ENCODE assay signal across 33 cellular contexts in the genomic region with DNA sequence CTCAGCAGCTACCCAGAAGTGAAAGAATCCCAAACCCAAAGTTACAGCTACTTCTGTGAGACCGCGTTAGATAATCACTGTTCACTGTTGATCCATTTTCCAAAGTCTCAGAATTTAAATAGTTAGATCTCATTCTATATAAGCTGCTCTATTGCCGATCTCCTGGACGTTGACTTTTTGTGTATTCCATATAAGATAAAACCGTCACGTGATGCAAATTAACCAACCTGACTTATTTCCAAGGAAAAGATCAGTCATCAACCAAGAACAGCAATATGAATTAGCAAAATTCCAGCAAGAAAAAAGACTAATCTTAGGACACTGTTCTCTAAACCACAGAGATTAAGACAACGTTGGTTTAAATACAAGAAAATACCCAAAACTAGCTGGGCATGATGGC. TPM values are rescaled to one million over a fixed set of nuclear protein-coding genes. Genes with fewer than 3 reads are reported as not detected.
DNase-seq lines count a peak whose midpoint lies in the region; ATAC-seq, FAIRE-seq and TF ChIP-seq lines count a peak whose summit lies in the region.
"Had no signal": no experiment of that assay in that cellular context is flagged by ENCODE, and none has a peak within 500 bp of the region (broad histone marks: within the 10 kb centered on the region; RNA-seq: fewer than 3 reads in every experiment).

No MANE protein-coding gene starts in this region.

- dilution Hi-C loops in endothelial cell of umbilical vein (cut with MboI; ENCODE audit: extremely low pct_ligation_motif_present, low sequenced_read_pairs), result no loop called here

- H3K27ac Mint-ChIP-seq in naive thymus-derived CD8-positive, alpha-beta T cell, result no peak overlapping the region
- H3K27ac Mint-ChIP-seq in T-helper 2 cell treated with Interferon-gamma antibody and Interleukin-4, amounts not matched to agents 5 μg/mL and 100 μg/mL, for 36 hours, result no peak overlapping the region
- H3K27ac Mint-ChIP-seq in natural killer cell treated with Interleukin-12 subunit alpha and Interleukin-12 subunit beta and Interleukin-15 and Interleukin-18, amount 100 ng/mL, for 72 hours, result no peak overlapping the region
- H3K27ac Mint-ChIP-seq: activated CD4-positive, alpha-beta memory T cell treated with anti-CD3 and anti-CD28 coated beads, Interleukin-2, amount 10 ng/mL, durations not matched to agents 7 days and 5 days; activated T-helper 1 cell treated with anti-CD3 and anti-CD28 coated beads, Interleukin-12 subunit alpha, Interleukin-12 subunit beta, Interleukin-2, Interleukin-4 antibody, amounts not matched to agents 30 ng/mL and 10 ng/mL and 1 ng/mL, durations not matched to agents 14 hours and 24 hours and 36 hours; nephron progenitor cell had no signal

- H3K27ac ChIP-seq in AG04450 (ENCODE audit: low read depth, low read length) (peak overlapping the region; percentile 21), endothelial cell of umbilical vein (ENCODE audit: insufficient read depth, low read depth, low read length) (peak overlapping the region; percentile 88), skin epidermis (peak overlapping the region in 11 of 21 experiments; percentile 3 to 67 (median 41))
- H3K27ac ChIP-seq: A549, foreskin keratinocyte, ovary had no signal

- ATAC-seq in naive thymus-derived CD8-positive, alpha-beta T cell, result no peak
- ATAC-seq in HG03196 (IDR thresholded peaks at IDR 0.05; ENCODE audit: unreplicated experiment), result no peak
- no peak for ATAC-seq in natural killer cell treated with Interleukin-12 subunit alpha and Interleukin-12 subunit beta and Interleukin-15 and Interleukin-18, amount 100 ng/mL, for 72 hours
- ATAC-seq: A549, foreskin keratinocyte, Panc1 had no signal

- H3K4me1 ChIP-seq in endothelial cell of umbilical vein (ENCODE audit: control insufficient read depth, extremely low read depth, insufficient read depth, low read length), result peaks cover 17% of the 10 kb centered on the region

- H3K36me3 Mint-ChIP-seq in naive thymus-derived CD8-positive, alpha-beta T cell, result peaks cover 0 to 57% (median 6%) of the 10 kb centered on the region in 3 donors
- peaks cover 15% of the 10 kb centered on the region for H3K36me3 Mint-ChIP-seq in T-helper 2 cell treated with Interferon-gamma antibody and Interleukin-4, amounts not matched to agents 5 μg/mL and 100 μg/mL, for 36 hours (ENCODE audit: low read depth)
- peaks cover 6% of the 10 kb centered on the region for H3K36me3 Mint-ChIP-seq in natural killer cell treated with Interleukin-12 subunit alpha and Interleukin-12 subunit beta and Interleukin-15 and Interleukin-18, amount 100 ng/mL, for 72 hours

- CTCF ChIA-PET in AG04450 (lab: Charles Lee) (interaction anchor here (1.1 kb wide), 1 partner anchor 30 kb away, joined by 4 read pairs; the partner anchor contains the start of gene CDK3), endothelial cell of umbilical vein (lab: Charles Lee) (no interaction called here)

- H3K4me2 ChIP-seq in endothelial cell of umbilical vein (ENCODE audit: insufficient read depth, low read length), result peak overlapping the region; percentile 59
- H3K4me2 ChIP-seq: A549 had no signal

- no peak for DNase-seq in AG04450 (ENCODE audit: low read depth, low spot score)
- DNase-seq in OCI-M1 (lab: John Stamatoyannopoulos, UW), result peak; percentile 75
- DNase-seq in endothelial cell of umbilical vein (ENCODE audit: low read depth, low spot score), result no peak
- DNase-seq in naive thymus-derived CD8-positive, alpha-beta T cell, result no peak
- no peak for DNase-seq in T-helper 2 cell treated with Interferon-gamma antibody and Interleukin-4, amounts not matched to agents 5 μg/mL and 100 μg/mL, for 36 hours (ENCODE audit: low spot score)
- DNase-seq in natural killer cell treated with Interleukin-12 subunit alpha and Interleukin-12 subunit beta and Interleukin-15 and Interleukin-18, amount 100 ng/mL, for 72 hours (ENCODE audit: low spot score), result no peak
- DNase-seq: activated CD4-positive, alpha-beta memory T cell treated with anti-CD3 and anti-CD28 coated beads, Interleukin-2, amount 10 ng/mL, durations not matched to agents 7 days and 5 days; activated CD8-positive, alpha-beta memory T cell treated with anti-CD3 and anti-CD28 coated beads, Interleukin-2, amount 50 U/mL, for 4 hours; activated naive CD4-positive, alpha-beta T cell treated with Interleukin-2 at 50 U/mL for 16 hours; central memory CD4-positive, alpha-beta T cell; cortex of kidney; esophagus squamous epithelium; foreskin keratinocyte; kidney glomerular epithelial cell; mammary epithelial cell; NCI-H1417; NCI-H2081; NCI-H526; nephron progenitor cell; NK-92 treated with Interleukin-12 subunit alpha and Interleukin-12 subunit beta, amount 100 ng/mL, for 24 hours; ovary; SHP77; stimulated activated CD4-positive, alpha-beta T cell treated with anti-CD3 and anti-CD28 coated beads, Interleukin-12 subunit alpha, Interleukin-12 subunit beta, amount 100 ng/mL, for 4 hours; stimulated activated CD4-positive, alpha-beta T cell treated with anti-CD3 and anti-CD28 coated beads, Interleukin-2, amount 100 ng/mL, for 48 hours; transverse colon had no signal

- peaks cover 9% of the 10 kb centered on the region for H3K79me2 ChIP-seq in endothelial cell of umbilical vein (ENCODE audit: control insufficient read depth, insufficient read depth, low read length)

- TF ChIP-seq CTCF in AG04450 (IDR thresholded peaks at IDR 0.05; ENCODE audit: low read depth, low read length) (no peak), endothelial cell of umbilical vein (IDR thresholded peaks at IDR 0.05; ENCODE audit: extremely low read depth in 1 of 2, insufficient read depth in 1 of 2, low read depth in 1 of 2, low read length in 2 of 2) (no peak)

- H3K4me3 Mint-ChIP-seq in naive thymus-derived CD8-positive, alpha-beta T cell, result no peak overlapping the region
- no peak overlapping the region for H3K4me3 Mint-ChIP-seq in T-helper 2 cell treated with Interferon-gamma antibody and Interleukin-4, amounts not matched to agents 5 μg/mL and 100 μg/mL, for 36 hours
- H3K4me3 Mint-ChIP-seq in natural killer cell treated with Interleukin-12 subunit alpha and Interleukin-12 subunit beta and Interleukin-15 and Interleukin-18, amount 100 ng/mL, for 72 hours, result no peak overlapping the region
- H3K4me3 Mint-ChIP-seq: activated CD4-positive, alpha-beta memory T cell treated with anti-CD3 and anti-CD28 coated beads, Interleukin-2, amount 10 ng/mL, durations not matched to agents 7 days and 5 days; activated T-helper 1 cell treated with anti-CD3 and anti-CD28 coated beads, Interleukin-12 subunit alpha, Interleukin-12 subunit beta, Interleukin-2, Interleukin-4 antibody, amounts not matched to agents 30 ng/mL and 10 ng/mL and 1 ng/mL, durations not matched to agents 14 hours and 24 hours and 36 hours; nephron progenitor cell had no signal

- intact Hi-C loops in endothelial cell of umbilical vein (cut with micrococcal nuclease), result loop anchor here (1.0 to 2.0 kb wide), 3 partner anchors 9 to 66 kb away; partner anchors contain the start of genes ACOX1, FBF1, MRPL38 and TEN1

- H3K27me3 Mint-ChIP-seq in naive thymus-derived CD8-positive, alpha-beta T cell, result no peaks in the 10 kb centered on the region
- H3K27me3 Mint-ChIP-seq in T-helper 2 cell treated with Interferon-gamma antibody and Interleukin-4, amounts not matched to agents 5 μg/mL and 100 μg/mL, for 36 hours (ENCODE audit: low read depth), result no peaks in the 10 kb centered on the region
- H3K27me3 Mint-ChIP-seq in natural killer cell treated with Interleukin-12 subunit alpha and Interleukin-12 subunit beta and Interleukin-15 and Interleukin-18, amount 100 ng/mL, for 72 hours, result no peaks in the 10 kb centered on the region
- H3K27me3 Mint-ChIP-seq: activated CD4-positive, alpha-beta memory T cell treated with anti-CD3 and anti-CD28 coated beads, Interleukin-2, amount 10 ng/mL, durations not matched to agents 7 days and 5 days had no signal

- H2AFZ ChIP-seq in endothelial cell of umbilical vein (ENCODE audit: low read depth, low read length), result no peak overlapping the region

- no peak overlapping the region for H3K4me3 ChIP-seq in AG04450 (ENCODE audit: low read depth, low read length)
- no peak overlapping the region for H3K4me3 ChIP-seq in endothelial cell of umbilical vein (replicated peaks in 1 of 3; ENCODE audit: insufficient read depth in 1 of 3, low read depth in 1 of 3, low read length in 3 of 3)
- no peak overlapping the region for H3K4me3 ChIP-seq in skin epidermis
- H3K4me3 ChIP-seq: A549, esophagus squamous epithelium, ovary, right atrium auricular region, transverse colon had no signal

- no peaks in the 10 kb centered on the region for H3K9me3 Mint-ChIP-seq in naive thymus-derived CD8-positive, alpha-beta T cell
- no peaks in the 10 kb centered on the region for H3K9me3 Mint-ChIP-seq in T-helper 2 cell treated with Interferon-gamma antibody and Interleukin-4, amounts not matched to agents 5 μg/mL and 100 μg/mL, for 36 hours
- H3K9me3 Mint-ChIP-seq in natural killer cell treated with Interleukin-12 subunit alpha and Interleukin-12 subunit beta and Interleukin-15 and Interleukin-18, amount 100 ng/mL, for 72 hours, result no peaks in the 10 kb centered on the region
- H3K9me3 Mint-ChIP-seq: activated CD4-positive, alpha-beta memory T cell treated with anti-CD3 and anti-CD28 coated beads, Interleukin-2, amount 10 ng/mL, durations not matched to agents 7 days and 5 days; activated T-helper 1 cell treated with anti-CD3 and anti-CD28 coated beads, Interleukin-12 subunit alpha, Interleukin-12 subunit beta, Interleukin-2, Interleukin-4 antibody, amounts not matched to agents 30 ng/mL and 10 ng/mL and 1 ng/mL, durations not matched to agents 14 hours and 24 hours and 36 hours; nephron progenitor cell had no signal

- peak overlapping the region; percentile 7 for H3K9ac ChIP-seq in endothelial cell of umbilical vein (replicated peaks; ENCODE audit: extremely low read depth, insufficient read depth, low read length)

- H4K20me1 ChIP-seq in endothelial cell of umbilical vein (replicated peaks; ENCODE audit: control insufficient read depth, extremely low read depth, insufficient read depth, low read length), result no peaks in the 10 kb centered on the region

- H3K9me3 ChIP-seq in AG04450 (ENCODE audit: control insufficient read depth, insufficient read depth, low read length) (no peaks in the 10 kb centered on the region), endothelial cell of umbilical vein (replicated peaks; ENCODE audit: control insufficient read depth, insufficient read depth, low read length) (no peaks in the 10 kb centered on the region)
- H3K9me3 ChIP-seq: A549, esophagus squamous epithelium, ovary, right atrium auricular region, transverse colon had no signal

- no peaks in the 10 kb centered on the region for H3K27me3 ChIP-seq in AG04450 (ENCODE audit: control insufficient read depth, insufficient read depth, low read length)
- no peaks in the 10 kb centered on the region for H3K27me3 ChIP-seq in endothelial cell of umbilical vein (ENCODE audit: control insufficient read depth in 2 of 2, insufficient read depth in 2 of 2, low read length in 2 of 2)
- H3K27me3 ChIP-seq: esophagus squamous epithelium, foreskin keratinocyte, ovary, right atrium auricular region, transverse colon had no signal

- no peak for FAIRE-seq in endothelial cell of umbilical vein (lab: Jason Lieb, UNC)
- FAIRE-seq: A549, GM18507 had no signal

- H3K9me1 ChIP-seq in endothelial cell of umbilical vein (replicated peaks; ENCODE audit: control insufficient read depth, extremely low read depth, insufficient read depth, low read length), result no peaks in the 10 kb centered on the region

- peaks cover 5 to 29% (median 19%) of the 10 kb centered on the region in 4 donors for H3K4me1 Mint-ChIP-seq in naive thymus-derived CD8-positive, alpha-beta T cell
- H3K4me1 Mint-ChIP-seq in T-helper 2 cell treated with Interferon-gamma antibody and Interleukin-4, amounts not matched to agents 5 μg/mL and 100 μg/mL, for 36 hours (ENCODE audit: low read depth), result peaks cover 9% of the 10 kb centered on the region
- H3K4me1 Mint-ChIP-seq in natural killer cell treated with Interleukin-12 subunit alpha and Interleukin-12 subunit beta and Interleukin-15 and Interleukin-18, amount 100 ng/mL, for 72 hours (ENCODE audit: low read depth in 2 of 2), result peaks cover 10 to 14% of the 10 kb centered on the region in 2 donors

- no peak for TF ChIP-seq POLR2A in endothelial cell of umbilical vein (IDR thresholded peaks at IDR 0.05; ENCODE audit: low read depth, low read length)

- no TSS peak for BruUV-seq in endothelial cell of umbilical vein (replicated peaks; lab: Mats Ljungman, UMichigan)

- peaks cover 0 to 4% of the 10 kb centered on the region in 2 experiments for H3K36me3 ChIP-seq in endothelial cell of umbilical vein (ENCODE audit: control insufficient read depth in 2 of 2, extremely low read depth in 1 of 2, insufficient read depth in 2 of 2, low read length in 2 of 2)
- H3K36me3 ChIP-seq: ovary had no signal

- POLR2A ChIA-PET in AG04450 (lab: Yijun Ruan, JAX) (no interaction called here), endothelial cell of umbilical vein (lab: Charles Lee) (interaction anchor here (0.6 kb wide), 1 partner anchor 61 kb away, joined by 7 read pairs; no protein-coding TSS in a partner anchor)
- POLR2A ChIA-PET in naive thymus-derived CD8-positive, alpha-beta T cell (lab: Charles Lee), result no interaction called here

RNA-seq across cellular contexts. Expression of gene ACOX1, which starts 8.3 kb away (rescaled TPM):
- polyA plus RNA-seq in AG04450 (2011; rRNA removed) (30.7 and 32.8 TPM in 2 replicates), endothelial cell of umbilical vein (17.9 and 18.6 TPM in 2 replicates)
- polyA minus RNA-seq in AG04450 (2011; rRNA and poly(A)+ RNA removed), result 112 and 126 TPM in 2 replicates
- total RNA-seq in endothelial cell of umbilical vein, result 45.1 and 47.0 TPM in 2 replicates
- 18.4 and 20.4 TPM in 2 replicates for polyA plus RNA-seq in endothelial cell of umbilical vein (2011; cell fraction: cytosol; rRNA removed)
- polyA plus RNA-seq in endothelial cell of umbilical vein (2011; cell fraction: nucleus; rRNA removed), result 32.6 and 35.5 TPM in 2 replicates
- polyA plus RNA-seq in endothelial cell of umbilical vein (2012), result 25.4 and 26.0 TPM in 2 replicates
- polyA minus RNA-seq in endothelial cell of umbilical vein, result 121 and 140 TPM in 2 replicates
- polyA minus RNA-seq in endothelial cell of umbilical vein (2011; cell fraction: cytosol; rRNA and poly(A)+ RNA removed), result 34.8 TPM
- polyA minus RNA-seq in endothelial cell of umbilical vein (2011; cell fraction: nucleus; rRNA and poly(A)+ RNA removed), result 40.8 and 47.1 TPM in 2 replicates
- 10 to 100 TPM; 37.9 to 39.3 TPM for total RNA-seq in naive thymus-derived CD8-positive, alpha-beta T cell
- 10 to 100 TPM; 11.4 to 18.4 (median 15.1) TPM for polyA plus RNA-seq in naive thymus-derived CD8-positive, alpha-beta T cell
- 10 to 100 TPM; 36.8 to 44.6 TPM for total RNA-seq in natural killer cell treated with Interleukin-12 subunit alpha and Interleukin-12 subunit beta and Interleukin-15 and Interleukin-18, amount 100 ng/mL, for 72 hours

RNA-seq across cellular contexts. Expression of gene TEN1, which starts 8.4 kb away (rescaled TPM):
- polyA plus RNA-seq in AG04450 (2011; rRNA removed) (9.1 and 11.5 TPM in 2 replicates), endothelial cell of umbilical vein (29.0 and 36.8 TPM in 2 replicates)
- 3.3 and 6.9 TPM in 2 replicates for polyA minus RNA-seq in AG04450 (2011; rRNA and poly(A)+ RNA removed)
- total RNA-seq in endothelial cell of umbilical vein, result 14.3 and 18.8 TPM in 2 replicates
- 20.1 and 28.6 TPM in 2 replicates for polyA plus RNA-seq in endothelial cell of umbilical vein (2011; cell fraction: cytosol; rRNA removed)
- polyA plus RNA-seq in endothelial cell of umbilical vein (2011; cell fraction: nucleus; rRNA removed), result 41.5 and 42.1 TPM in 2 replicates
- polyA plus RNA-seq in endothelial cell of umbilical vein (2012), result 13.4 and 14.2 TPM in 2 replicates
- polyA minus RNA-seq in endothelial cell of umbilical vein, result 11.1 and 12.0 TPM in 2 replicates
- 3.3 TPM for polyA minus RNA-seq in endothelial cell of umbilical vein (2011; cell fraction: cytosol; rRNA and poly(A)+ RNA removed)
- 4.3 and 11.0 TPM in 2 replicates for polyA minus RNA-seq in endothelial cell of umbilical vein (2011; cell fraction: nucleus; rRNA and poly(A)+ RNA removed)
- total RNA-seq in naive thymus-derived CD8-positive, alpha-beta T cell, result 10 to 100 TPM; 14.2 to 16.6 TPM
- polyA plus RNA-seq in naive thymus-derived CD8-positive, alpha-beta T cell, result 10 to 100 TPM; 17.1 to 18.9 (median 18.4) TPM
- total RNA-seq in natural killer cell treated with Interleukin-12 subunit alpha and Interleukin-12 subunit beta and Interleukin-15 and Interleukin-18, amount 100 ng/mL, for 72 hours, result 10 to 100 TPM; 16.5 to 19.1 TPM

RNA-seq across cellular contexts. Expression of gene FBF1, which starts 29.8 kb away (rescaled TPM):
- 2.5 and 4.0 TPM in 2 replicates for polyA plus RNA-seq in AG04450 (2011; rRNA removed)
- polyA minus RNA-seq in AG04450 (2011; rRNA and poly(A)+ RNA removed), result 3.8 and 6.0 TPM in 2 replicates
- total RNA-seq in endothelial cell of umbilical vein, result 8.9 and 9.4 TPM in 2 replicates
- polyA plus RNA-seq in endothelial cell of umbilical vein, result 4.9 and 5.7 TPM in 2 replicates
- polyA plus RNA-seq in endothelial cell of umbilical vein (2011; cell fraction: cytosol; rRNA removed), result 3.2 and 4.0 TPM in 2 replicates
- 29.1 and 29.8 TPM in 2 replicates for polyA plus RNA-seq in endothelial cell of umbilical vein (2011; cell fraction: nucleus; rRNA removed)
- polyA plus RNA-seq in endothelial cell of umbilical vein (2012), result 3.6 and 4.7 TPM in 2 replicates
- 4.3 and 6.7 TPM in 2 replicates for polyA minus RNA-seq in endothelial cell of umbilical vein
- 13.1 TPM for polyA minus RNA-seq in endothelial cell of umbilical vein (2011; cell fraction: cytosol; rRNA and poly(A)+ RNA removed)
- polyA minus RNA-seq in endothelial cell of umbilical vein (2011; cell fraction: nucleus; rRNA and poly(A)+ RNA removed), result 5.4 and 15.0 TPM in 2 replicates
- total RNA-seq in naive thymus-derived CD8-positive, alpha-beta T cell, result 10 to 100 TPM; 47.7 to 54.6 TPM
- 1 to 10 TPM; 2.4 to 8.0 (median 7.5) TPM for polyA plus RNA-seq in naive thymus-derived CD8-positive, alpha-beta T cell
- 10 to 100 TPM; 10.2 to 34.4 TPM for total RNA-seq in natural killer cell treated with Interleukin-12 subunit alpha and Interleukin-12 subunit beta and Interleukin-15 and Interleukin-18, amount 100 ng/mL, for 72 hours

RNA-seq across cellular contexts. Expression of gene CDK3, which starts 30.0 kb away (rescaled TPM):
- polyA plus RNA-seq in AG04450 (2011; rRNA removed) (2.7 and 2.9 TPM in 2 replicates), endothelial cell of umbilical vein (8.7 and 9.7 TPM in 2 replicates)
- 1.00 and 1.3 TPM in 2 replicates for polyA minus RNA-seq in AG04450 (2011; rRNA and poly(A)+ RNA removed)
- 6.2 and 8.5 TPM in 2 replicates for total RNA-seq in endothelial cell of umbilical vein
- polyA plus RNA-seq in endothelial cell of umbilical vein (2011; cell fraction: cytosol; rRNA removed), result 2.6 and 4.6 TPM in 2 replicates
- 53.3 and 66.2 TPM in 2 replicates for polyA plus RNA-seq in endothelial cell of umbilical vein (2011; cell fraction: nucleus; rRNA removed)
- polyA plus RNA-seq in endothelial cell of umbilical vein (2012), result 5.1 and 6.0 TPM in 2 replicates
- 3.0 and 3.9 TPM in 2 replicates for polyA minus RNA-seq in endothelial cell of umbilical vein
- polyA minus RNA-seq in endothelial cell of umbilical vein (2011; cell fraction: cytosol; rRNA and poly(A)+ RNA removed), result not detected
- 4.6 and 5.0 TPM in 2 replicates for polyA minus RNA-seq in endothelial cell of umbilical vein (2011; cell fraction: nucleus; rRNA and poly(A)+ RNA removed)
- total RNA-seq in naive thymus-derived CD8-positive, alpha-beta T cell, result 10 to 100 TPM; 11.9 to 12.5 TPM
- under 1 TPM; 0.16 to 0.64 (median 0.63) TPM for polyA plus RNA-seq in naive thymus-derived CD8-positive, alpha-beta T cell
- 10 to 100 TPM in 1 of 2 donors, 1 to 10 TPM in 1; 9.8 to 16.2 TPM for total RNA-seq in natural killer cell treated with Interleukin-12 subunit alpha and Interleukin-12 subunit beta and Interleukin-15 and Interleukin-18, amount 100 ng/mL, for 72 hours

RNA-seq across cellular contexts. Expression of gene EVPL, which starts 56.5 kb away (rescaled TPM):
- polyA plus RNA-seq in AG04450 (2011; rRNA removed) (not detected in 2 replicates), endothelial cell of umbilical vein (not detected in 2 replicates)
- polyA minus RNA-seq in AG04450 (2011; rRNA and poly(A)+ RNA removed), result not detected in 2 replicates
- not detected in 2 replicates for total RNA-seq in endothelial cell of umbilical vein
- polyA plus RNA-seq in endothelial cell of umbilical vein (2011; cell fraction: cytosol; rRNA removed), result not detected in 2 replicates
- polyA plus RNA-seq in endothelial cell of umbilical vein (2011; cell fraction: nucleus; rRNA removed), result not detected in 2 replicates
- not detected in 2 replicates for polyA plus RNA-seq in endothelial cell of umbilical vein (2012)
- not detected in 2 replicates for polyA minus RNA-seq in endothelial cell of umbilical vein
- polyA minus RNA-seq in endothelial cell of umbilical vein (2011; cell fraction: cytosol; rRNA and poly(A)+ RNA removed), result 4.3 TPM
- not detected in 2 replicates for polyA minus RNA-seq in endothelial cell of umbilical vein (2011; cell fraction: nucleus; rRNA and poly(A)+ RNA removed)
- total RNA-seq in naive thymus-derived CD8-positive, alpha-beta T cell, result 1 to 10 TPM; 7.1 to 8.2 TPM
- polyA plus RNA-seq in naive thymus-derived CD8-positive, alpha-beta T cell, result 1 to 10 TPM in 1 of 3 donors, under 1 TPM in 1, not detected in 1; 0.74 to 1.6 TPM
- total RNA-seq in natural killer cell treated with Interleukin-12 subunit alpha and Interleukin-12 subunit beta and Interleukin-15 and Interleukin-18, amount 100 ng/mL, for 72 hours, result under 1 TPM; 0.05 to 0.64 TPM
- total RNA-seq: activated CD4-positive, alpha-beta memory T cell treated with anti-CD3 and anti-CD28 coated beads, Interleukin-2, amount 10 ng/mL, durations not matched to agents 7 days and 5 days; H4 had no signal

Comparison
In these comparisons a context has a peak if more than half of its experiments do, and no peak if none do; other contexts are left out.
1. H3K27ac ChIP-seq: peak in every context shown above with its lines; median percentile 88 in endothelial cell of umbilical vein; 41 in skin epidermis; 21 in AG04450.